ENCODE assay signal across 17 cellular contexts in the genomic region with DNA sequence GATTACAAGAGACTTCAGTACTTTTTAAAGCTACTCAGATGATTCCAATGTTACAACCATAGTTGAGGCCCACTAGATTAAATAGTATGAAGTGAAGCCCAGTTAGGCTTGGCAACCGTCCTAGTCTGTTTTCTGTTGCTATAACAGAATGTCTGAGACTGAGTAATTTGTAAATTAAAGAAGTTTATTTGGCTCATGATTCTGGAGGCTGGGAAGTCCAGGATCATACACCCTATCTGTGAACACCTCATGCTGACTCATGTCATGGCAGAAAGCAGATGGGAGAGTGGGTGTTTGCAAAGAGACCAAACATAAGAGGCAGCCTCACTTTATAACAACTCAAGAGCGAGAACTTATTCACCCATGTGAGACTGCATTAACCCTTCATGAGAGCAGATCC.
DNase-seq lines count a peak whose midpoint lies in the region; ATAC-seq, FAIRE-seq and TF ChIP-seq lines count a peak whose summit lies in the region.
"Had no signal": no experiment of that assay in that cellular context is flagged by ENCODE, and none has a peak within 500 bp of the region (broad histone marks: within the 10 kb centered on the region; RNA-seq: fewer than 3 reads in every experiment).

No MANE protein-coding gene starts in this region.

- no peaks in the 10 kb centered on the region for H3K4me1 ChIP-seq in left lung
- no peaks in the 10 kb centered on the region for H3K4me1 ChIP-seq in small intestine (ENCODE audit: control insufficient read depth in 2 of 2, insufficient read depth in 1 of 2, low read depth in 1 of 2, low read length in 1 of 2)
- H3K4me1 ChIP-seq: BLaER1 treated with 17β-estradiol and CSF1 and Interleukin-3, amounts not matched to agents 10 nM and 100 nM had no signal

- FAIRE-seq in H54 (lab: Jason Lieb, UNC) (peak; percentile 33), small intestine (lab: Jason Lieb, UNC) (no peak)
- FAIRE-seq: HTR-8/SVneo had no signal

- no peak overlapping the region for H3K27ac ChIP-seq in left lung
- no peak overlapping the region for H3K27ac ChIP-seq in dorsolateral prefrontal cortex
- H3K27ac ChIP-seq in substantia nigra (ENCODE audit: low read depth, low read length, poor library complexity, severe bottlenecking) = no peak overlapping the region
- H3K27ac ChIP-seq in small intestine (ENCODE audit: low read depth in 1 of 2, low read length in 1 of 2) = no peak overlapping the region
- H3K27ac ChIP-seq: BLaER1 treated with 17β-estradiol and CSF1 and Interleukin-3, amounts not matched to agents 10 nM and 100 nM had no signal

- no peak overlapping the region for H3K4me3 ChIP-seq in left lung
- no peak overlapping the region for H3K4me3 ChIP-seq in dorsolateral prefrontal cortex
- H3K4me3 ChIP-seq in small intestine (ENCODE audit: low read depth in 1 of 2, low read length in 2 of 2) = no peak overlapping the region
- H3K4me3 ChIP-seq: BLaER1 treated with 17β-estradiol and CSF1 and Interleukin-3, amounts not matched to agents 10 nM and 100 nM; HAP-1 had no signal

- no peak for TF ChIP-seq POLR2A in H54 (IDR thresholded peaks at IDR 0.05; ENCODE audit: low read depth, low read length)

- TF ChIP-seq CTCF in left lung (IDR thresholded peaks at IDR 0.05) = no peak
- no peak for TF ChIP-seq CTCF in dorsolateral prefrontal cortex (IDR thresholded peaks at IDR 0.05 in 54 of 56, conservative IDR thresholded peaks at IDR 0.05 in 2 of 56; ENCODE audit: low read depth in 1 of 56, partially characterized antibody in 56 of 56)

- H3K36me3 ChIP-seq in left lung (no peaks in the 10 kb centered on the region), small intestine (ENCODE audit: control insufficient read depth in 2 of 2, insufficient read depth in 2 of 2, low read length in 2 of 2) (no peaks in the 10 kb centered on the region)
- H3K36me3 ChIP-seq: HAP-1 had no signal

- 92 to 93% (median 93%) methylated on average over 2 of the region's 2 CpGs for WGBS in small intestine, 3 donors

- peak; percentile 27 for ATAC-seq in left lung
- ATAC-seq: Panc1 had no signal

- no peaks in the 10 kb centered on the region for H3K27me3 ChIP-seq in left lung
- H3K27me3 ChIP-seq in dorsolateral prefrontal cortex = no peaks in the 10 kb centered on the region
- H3K27me3 ChIP-seq in small intestine (ENCODE audit: control insufficient read depth in 2 of 2, insufficient read depth in 2 of 2, low read length in 2 of 2) = no peaks in the 10 kb centered on the region
- H3K27me3 ChIP-seq: BLaER1 treated with 17β-estradiol and CSF1 and Interleukin-3, amounts not matched to agents 10 nM and 100 nM had no signal

- H3K9me3 ChIP-seq in left lung (no peaks in the 10 kb centered on the region), small intestine (ENCODE audit: control insufficient read depth, low read depth) (no peaks in the 10 kb centered on the region)
- H3K9me3 ChIP-seq: BLaER1 treated with 17β-estradiol and CSF1 and Interleukin-3, amounts not matched to agents 10 nM and 100 nM; HAP-1 had no signal

- intact Hi-C loops in left lung (cut with DNase I) (no loop called here), dorsolateral prefrontal cortex (cut with DNase I) (no loop called here)

- DNase-seq in AG08395 (ENCODE audit: low spot score) (peak; percentile 14), H54 (ENCODE audit: insufficient read length, low spot score) (no peak), astrocyte of the hippocampus (ENCODE audit: low read depth, low spot score) (peak; percentile 23), left lung (no peak), dorsolateral prefrontal cortex (no peak), substantia nigra (lab: John Stamatoyannopoulos, UW) (no peak), NOMO-1 treated with DMSO at 0.1 percent for 48 hours (lab: John Stamatoyannopoulos, UW; ENCODE audit: unreplicated experiment) (no peak), small intestine (no peak)
- DNase-seq: ACHN, NCI-H1105, NCI-H1694 treated with DMSO at 0.1 percent for 48 hours, NCI-H774, SHP77 had no signal

Comparison
In these comparisons a context has a peak if more than half of its experiments do, and no peak if none do; other contexts are left out.
1. DNase-seq: peak in AG08395 (single experiment) and astrocyte of the hippocampus (single experiment); none in H54 (single experiment), left lung (0 of 2), dorsolateral prefrontal cortex (0 of 10), substantia nigra (0 of 49), NOMO-1 treated with DMSO at 0.1 percent for 48 hours (single experiment) and small intestine (single experiment).